ENCODE assay signal across 9 cellular contexts in the genomic region with DNA sequence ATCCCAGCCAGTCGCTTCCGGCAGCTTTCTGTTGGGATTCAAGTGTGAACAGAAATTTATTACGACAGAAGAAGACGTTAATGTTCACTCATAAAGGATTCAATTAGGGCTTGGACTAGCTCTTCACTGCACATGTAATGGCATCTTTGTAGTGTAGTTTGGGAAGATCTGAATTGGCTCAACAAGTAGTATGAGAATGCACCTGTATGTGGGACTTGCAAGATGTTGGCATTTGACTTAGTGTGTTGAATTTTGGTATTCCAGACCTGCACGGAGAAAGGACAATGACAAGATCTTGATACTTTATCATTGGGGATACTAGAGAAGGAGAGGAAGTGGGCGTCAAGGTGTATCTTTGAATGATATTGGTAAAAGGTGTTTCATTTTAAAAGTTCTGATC. TPM values are rescaled to one million over a fixed set of nuclear protein-coding genes. Genes with fewer than 3 reads are reported as not detected.
DNase-seq lines count a peak whose midpoint lies in the region; TF ChIP-seq lines count a peak whose summit lies in the region.
"Had no signal": no experiment of that assay in that cellular context is flagged by ENCODE, and none has a peak within 500 bp of the region (broad histone marks: within the 10 kb centered on the region; RNA-seq: fewer than 3 reads in every experiment).

No MANE protein-coding gene starts in this region.

- H3K9me3 ChIP-seq in A673 (ENCODE audit: low read depth, low read length, poor library complexity, severe bottlenecking) (no peaks in the 10 kb centered on the region), muscle layer of duodenum (ENCODE audit: control insufficient read depth in 1 of 2, low read length in 2 of 2) (no peaks in the 10 kb centered on the region)

- peaks cover 16% of the 10 kb centered on the region for H3K36me3 Mint-ChIP-seq in chondrocyte (ENCODE audit: low read depth)

- no peaks in the 10 kb centered on the region for H3K9me3 Mint-ChIP-seq in chondrocyte (ENCODE audit: low read depth)

- BruUV-seq in A673 (replicated peaks; lab: Mats Ljungman, UMichigan), result TSS peak; percentile 58

- H3K4me3 ChIP-seq in A673 (ENCODE audit: low read depth, low read length, poor library complexity, severe bottlenecking) (peak overlapping the region; percentile 87), muscle layer of duodenum (ENCODE audit: low read depth in 1 of 2, low read length in 2 of 2) (peak overlapping the region; percentile 91 to 98)
- peak overlapping the region; percentile 95 for H3K4me3 ChIP-seq in Jurkat, Clone E6-1 (ENCODE audit: low read length)

- peaks cover 20% of the 10 kb centered on the region for H3K36me3 ChIP-seq in A673 (ENCODE audit: insufficient read depth, low read length, poor library complexity, severe bottlenecking)
- peaks cover 17 to 32% of the 10 kb centered on the region in 2 donors for H3K36me3 ChIP-seq in muscle layer of duodenum (ENCODE audit: control insufficient read depth in 1 of 2, insufficient read depth in 2 of 2, low read length in 2 of 2)

- H3K27me3 ChIP-seq in A673 (replicated peaks; ENCODE audit: insufficient read depth, low read depth, low read length, poor library complexity) (no peaks in the 10 kb centered on the region), muscle layer of duodenum (ENCODE audit: low read depth, low read length) (no peaks in the 10 kb centered on the region)

- intact Hi-C loops in A673 (cut with micrococcal nuclease; ENCODE audit: unreplicated experiment), result loop anchor here (10.0 kb wide), 1 partner anchor 91 kb away; a partner anchor contains a TSS

- DNase-seq in A673 (ENCODE audit: low spot score) (no peak), chondrocyte (ENCODE audit: low spot score) (no peak), GOT3 (lab: John Stamatoyannopoulos, UW) (no peak), NCI-H1092 (lab: John Stamatoyannopoulos, UW) (no peak), SKM-1 treated with dmso at 0.1 percent for 144 hours (lab: John Stamatoyannopoulos, UW; ENCODE audit: unreplicated experiment) (no peak), cerebellum (ENCODE audit: low spot score) (no peak)
- DNase-seq in Jurkat, Clone E6-1 (ENCODE audit: low read depth, low spot score), result no peak
- DNase-seq: NCI-H510A had no signal

- peak overlapping the region; percentile 94 for H3K27ac ChIP-seq in A673 (ENCODE audit: low read depth, low read length, poor library complexity, severe bottlenecking)
- peak overlapping the region; percentile 79 for H3K27ac ChIP-seq in muscle layer of duodenum (ENCODE audit: low read length)

- CTCF ChIA-PET in A673 (lab: Charles Lee), result no interaction called here

- TF ChIP-seq CTCF in A673 (conservative IDR thresholded peaks at IDR 0.05; ENCODE audit: low read depth, low read length), result no peak
- TF ChIP-seq CTCF in chondrocyte (IDR thresholded peaks at IDR 0.05), result no peak

- peaks cover 34% of the 10 kb centered on the region for H3K4me1 Mint-ChIP-seq in chondrocyte (ENCODE audit: low read depth)

- peaks cover 11% of the 10 kb centered on the region for H3K4me1 ChIP-seq in A673 (ENCODE audit: insufficient read depth, low read length, poor library complexity, severe bottlenecking)
- peaks cover 9 to 27% of the 10 kb centered on the region in 2 donors for H3K4me1 ChIP-seq in muscle layer of duodenum (ENCODE audit: control insufficient read depth in 1 of 2, insufficient read depth in 2 of 2, low read length in 2 of 2)

- peak overlapping the region; percentile 95 for H3K27ac Mint-ChIP-seq in chondrocyte (ENCODE audit: unreplicated experiment)

- peak overlapping the region; percentile 92 for H3K4me3 Mint-ChIP-seq in chondrocyte (ENCODE audit: unreplicated experiment)

- POLR2A ChIA-PET in A673 (lab: Charles Lee; ENCODE audit: low non-redundant PET), result interaction anchor here (0.7 kb wide), 1 partner anchor 68 kb away, joined by 4 read pairs; no protein-coding TSS in a partner anchor

- H3K27me3 Mint-ChIP-seq in chondrocyte (ENCODE audit: low read depth), result peaks cover 2% of the 10 kb centered on the region

RNA-seq across cellular contexts. Expression of a gene that starts 1.2 kb away (rescaled TPM):
- total RNA-seq in A673 (2021) (195 and 213 TPM in 2 replicates), chondrocyte (80.7 to 105 TPM (median 85.9 TPM) in 3 replicates), cerebellum (70.6 TPM)
- 158 TPM for polyA plus RNA-seq in Jurkat, Clone E6-1 (2012; ENCODE audit: insufficient read depth, insufficient read length)

RNA-seq across cellular contexts. Expression of a gene that starts 41.3 kb away (rescaled TPM):
- 3.9 and 5.1 TPM in 2 replicates for total RNA-seq in A673 (2021)
- 5.6 TPM for polyA plus RNA-seq in Jurkat, Clone E6-1 (2012; ENCODE audit: insufficient read depth, insufficient read length)
- 1.8 to 2.3 TPM (median 2.1 TPM) in 3 replicates for total RNA-seq in chondrocyte
- total RNA-seq in cerebellum, result 88.1 TPM

Comparison
In these comparisons a context has a peak if more than half of its experiments do, and no peak if none do; other contexts are left out.
1. RNA of a gene that starts 41.3 kb away (total RNA-seq): 88.1 TPM in cerebellum (single experiment); 3.9 to 5.1 TPM in A673 and 1.8 to 2.3 TPM in chondrocyte; every median in the first group is over 10 times any median in the second.
2. Peak in every context shown above with its lines, with median percentiles within 50 percentile points of each other: H3K4me3 ChIP-seq.